Comparison of ENCODE assay signal across 21 cellular contexts in genomic region chr7:25859732-25860131, GRCh38.
DNase-seq lines count a peak whose midpoint lies in the region; ATAC-seq and TF ChIP-seq lines count a peak whose summit lies in the region.
"Had no signal": no experiment of that assay in that cellular context is flagged by ENCODE, and none has a peak within 500 bp of the region (broad histone marks: within the 10 kb centered on the region; RNA-seq: fewer than 3 reads in every experiment).

No MANE protein-coding gene starts in this region.

- H3K27me3 ChIP-seq in CD8-positive, alpha-beta memory T cell (ENCODE audit: insufficient read depth, low read length, poor library complexity, severe bottlenecking) = peaks cover 96% of the 10 kb centered on the region

- ATAC-seq in activated CD8-positive, alpha-beta T cell treated with anti-CD3 and anti-CD28 coated beads for 36 hours = no peak
- ATAC-seq in naive B cell (ENCODE audit: low read depth in 2 of 2) = no peak
- ATAC-seq in HG02798 (IDR thresholded peaks at IDR 0.05; ENCODE audit: poor library complexity, unreplicated experiment) = no peak
- ATAC-seq: HepG2 had no signal

- H3K27me3 Mint-ChIP-seq in T-helper 2 cell treated with Interferon-gamma antibody and Interleukin-4, amounts not matched to agents 5 μg/mL and 100 μg/mL, for 36 hours (ENCODE audit: low read depth) = peaks cover 35% of the 10 kb centered on the region
- peaks cover 6 to 8% of the 10 kb centered on the region in 2 donors for H3K27me3 Mint-ChIP-seq in CD8-positive, alpha-beta memory T cell
- H3K27me3 Mint-ChIP-seq in activated CD8-positive, alpha-beta T cell treated with anti-CD3 and anti-CD28 coated beads for 36 hours = peaks cover 34% of the 10 kb centered on the region
- H3K27me3 Mint-ChIP-seq in naive B cell = peaks cover 25 to 33% (median 28%) of the 10 kb centered on the region in 3 donors

- no peaks in the 10 kb centered on the region for H3K36me3 ChIP-seq in CD8-positive, alpha-beta memory T cell (ENCODE audit: insufficient read depth, low read length)
- H3K36me3 ChIP-seq: right atrium auricular region had no signal

- CTCF ChIA-PET in CD8-positive, alpha-beta memory T cell (lab: Charles Lee) = interaction anchor here (1.6 kb wide), 1 partner anchor 1291 kb away, joined by 5 read pairs; no protein-coding TSS in a partner anchor
- CTCF ChIA-PET in activated CD8-positive, alpha-beta T cell treated with anti-CD3 and anti-CD28 coated beads for 36 hours (lab: Charles Lee) = interaction anchor here (0.9 kb wide), 1 partner anchor 291 kb away, joined by 3 read pairs; no protein-coding TSS in a partner anchor

- peaks cover 39% of the 10 kb centered on the region for H3K4me1 Mint-ChIP-seq in T-helper 2 cell treated with Interferon-gamma antibody and Interleukin-4, amounts not matched to agents 5 μg/mL and 100 μg/mL, for 36 hours (ENCODE audit: low read depth)
- peaks cover 14 to 24% (median 17%) of the 10 kb centered on the region in 3 donors for H3K4me1 Mint-ChIP-seq in CD8-positive, alpha-beta memory T cell
- peaks cover 26% of the 10 kb centered on the region for H3K4me1 Mint-ChIP-seq in activated CD8-positive, alpha-beta T cell treated with anti-CD3 and anti-CD28 coated beads for 36 hours (ENCODE audit: low read depth)
- peaks cover 0 to 8% (median 4%) of the 10 kb centered on the region in 3 donors for H3K4me1 Mint-ChIP-seq in naive B cell

- no peak overlapping the region for H3K27ac ChIP-seq in CD8-positive, alpha-beta memory T cell (ENCODE audit: low read depth, low read length)
- H3K27ac ChIP-seq: right atrium auricular region, VCaP had no signal

- no peaks in the 10 kb centered on the region for H3K9me3 Mint-ChIP-seq in T-helper 2 cell treated with Interferon-gamma antibody and Interleukin-4, amounts not matched to agents 5 μg/mL and 100 μg/mL, for 36 hours
- H3K9me3 Mint-ChIP-seq in CD8-positive, alpha-beta memory T cell = peaks cover 37 to 56% (median 49%) of the 10 kb centered on the region in 5 donors
- peaks cover 7% of the 10 kb centered on the region for H3K9me3 Mint-ChIP-seq in activated CD8-positive, alpha-beta T cell treated with anti-CD3 and anti-CD28 coated beads for 36 hours
- H3K9me3 Mint-ChIP-seq in naive B cell = peaks cover 3 to 44% (median 19%) of the 10 kb centered on the region in 7 donors

- POLR2A ChIA-PET in CD8-positive, alpha-beta memory T cell (lab: Charles Lee) = no interaction called here
- POLR2A ChIA-PET in activated CD8-positive, alpha-beta T cell treated with anti-CD3 and anti-CD28 coated beads for 36 hours (lab: Charles Lee) = no interaction called here

- H3K4me1 ChIP-seq in CD8-positive, alpha-beta memory T cell (ENCODE audit: insufficient read depth, low read length) = peaks cover 30% of the 10 kb centered on the region

- H3K4me3 Mint-ChIP-seq in T-helper 2 cell treated with Interferon-gamma antibody and Interleukin-4, amounts not matched to agents 5 μg/mL and 100 μg/mL, for 36 hours = no peak overlapping the region
- H3K4me3 Mint-ChIP-seq in CD8-positive, alpha-beta memory T cell = peak overlapping the region in 4 of 7 donors; percentile 13 to 60 (median 48)
- H3K4me3 Mint-ChIP-seq in activated CD8-positive, alpha-beta T cell treated with anti-CD3 and anti-CD28 coated beads for 36 hours = peak overlapping the region; percentile 32
- H3K4me3 Mint-ChIP-seq in naive B cell = peak overlapping the region in 2 of 8 donors; percentile 83 to 85

- intact Hi-C loops in activated CD8-positive, alpha-beta T cell treated with anti-CD3 and anti-CD28 coated beads for 36 hours (cut with micrococcal nuclease) = loop anchor here (5.0 kb wide), 1 partner anchor 597 kb away; no protein-coding TSS in a partner anchor

- H3K36me3 Mint-ChIP-seq in T-helper 2 cell treated with Interferon-gamma antibody and Interleukin-4, amounts not matched to agents 5 μg/mL and 100 μg/mL, for 36 hours (ENCODE audit: low read depth) = peaks cover 7% of the 10 kb centered on the region
- H3K36me3 Mint-ChIP-seq in CD8-positive, alpha-beta memory T cell = peaks cover 0 to 4% (median 0%) of the 10 kb centered on the region in 3 donors
- H3K36me3 Mint-ChIP-seq in activated CD8-positive, alpha-beta T cell treated with anti-CD3 and anti-CD28 coated beads for 36 hours (ENCODE audit: low read depth) = peaks cover 4% of the 10 kb centered on the region
- H3K36me3 Mint-ChIP-seq in naive B cell = peaks cover 10 to 11% of the 10 kb centered on the region in 2 donors

- no peak overlapping the region for H3K4me3 ChIP-seq in CD8-positive, alpha-beta memory T cell (ENCODE audit: low read length)
- H3K4me3 ChIP-seq: lung, right atrium auricular region had no signal

- no peak for DNase-seq in T-helper 2 cell treated with Interferon-gamma antibody and Interleukin-4, amounts not matched to agents 5 μg/mL and 100 μg/mL, for 36 hours (ENCODE audit: low spot score)
- DNase-seq in T-helper 2 cell = no peak
- DNase-seq in CD8-positive, alpha-beta memory T cell = no peak
- no peak for DNase-seq in activated CD8-positive, alpha-beta T cell treated with anti-CD3 and anti-CD28 coated beads for 36 hours
- no peak for DNase-seq in naive B cell
- no peak for DNase-seq in OCI-M2 (lab: John Stamatoyannopoulos, UW; ENCODE audit: unreplicated experiment)
- no peak for DNase-seq in C1 segment of cervical spinal cord (lab: John Stamatoyannopoulos, UW)
- DNase-seq: aorta; foreskin melanocyte; hypothalamus; NCI-H146; NCI-H82; OCI-M1; stimulated activated CD4-positive, alpha-beta T cell treated with anti-CD3 and anti-CD28 coated beads, Interleukin-12 subunit alpha, Interleukin-12 subunit beta, amount 100 ng/mL, for 4 hours; stimulated activated CD8-positive, alpha-beta memory T cell treated with anti-CD3 and anti-CD28 coated beads, Interleukin-4, amount 100 ng/mL, for 48 hours; substantia nigra had no signal

- peak overlapping the region; percentile 84 for H3K27ac Mint-ChIP-seq in T-helper 2 cell treated with Interferon-gamma antibody and Interleukin-4, amounts not matched to agents 5 μg/mL and 100 μg/mL, for 36 hours
- peak overlapping the region in 4 of 8 donors; percentile 8 to 82 (median 39) for H3K27ac Mint-ChIP-seq in CD8-positive, alpha-beta memory T cell
- H3K27ac Mint-ChIP-seq in activated CD8-positive, alpha-beta T cell treated with anti-CD3 and anti-CD28 coated beads for 36 hours = no peak overlapping the region
- peak overlapping the region in 4 of 6 donors; percentile 33 to 97 (median 82) for H3K27ac Mint-ChIP-seq in naive B cell

- H3K9me3 ChIP-seq in CD8-positive, alpha-beta memory T cell (ENCODE audit: low read length) = peaks cover 4% of the 10 kb centered on the region

- TF ChIP-seq CTCF in activated CD8-positive, alpha-beta T cell treated with anti-CD3 and anti-CD28 coated beads for 36 hours (IDR thresholded peaks at IDR 0.05) = no peak
